9 cellular contexts compared by ENCODE assay signal in the genomic region with DNA sequence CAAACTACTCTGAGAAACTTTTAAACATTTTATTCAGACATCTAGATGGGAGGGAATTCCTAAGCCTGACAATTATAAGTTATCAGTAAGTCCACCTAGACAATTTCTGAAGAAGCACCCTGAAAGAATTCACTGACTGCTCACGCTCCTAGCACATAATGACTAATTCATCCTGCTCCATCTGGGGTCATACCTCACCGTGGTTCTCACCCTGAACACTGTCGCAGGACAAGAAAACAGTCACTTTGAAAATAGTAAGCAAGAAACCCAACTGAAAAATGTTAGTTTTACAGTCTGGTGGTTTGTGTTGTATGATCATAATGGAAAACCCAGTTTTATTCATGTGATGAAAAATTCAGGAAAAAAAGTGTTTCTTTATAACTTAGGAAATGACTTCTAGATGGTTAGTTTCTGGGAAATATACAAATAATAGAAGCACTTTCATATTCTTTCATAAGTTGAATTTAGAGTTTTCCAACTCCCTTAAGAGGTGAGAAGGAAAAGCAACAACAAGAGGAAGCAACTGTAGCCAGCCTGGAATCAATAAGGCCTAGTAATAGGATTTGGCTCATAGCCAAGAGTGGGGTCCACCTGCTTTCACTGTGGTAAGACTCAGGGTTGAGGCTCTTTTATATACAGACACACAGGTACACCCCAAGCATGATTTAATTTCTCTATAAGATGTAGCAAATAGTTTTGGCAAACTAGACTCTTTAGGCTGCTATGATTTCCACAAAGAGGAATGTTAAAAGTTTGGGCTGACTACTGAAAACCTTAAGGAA.
DNase-seq lines count a peak whose midpoint lies in the region; ATAC-seq, FAIRE-seq and TF ChIP-seq lines count a peak whose summit lies in the region.
"Had no signal": no experiment of that assay in that cellular context is flagged by ENCODE, and none has a peak within 500 bp of the region (broad histone marks: within the 10 kb centered on the region; RNA-seq: fewer than 3 reads in every experiment).

No MANE protein-coding gene starts in this region.

- intact Hi-C loops in heart left ventricle (cut with DNase I), result loop anchor here in 1 of 10 donors (5.0 kb wide), 1 partner anchor 34 kb away; no protein-coding TSS in a partner anchor

- TF ChIP-seq CTCF in DOHH2 (IDR thresholded peaks at IDR 0.05; ENCODE audit: low read depth, low read length, poor library complexity, severe bottlenecking) (no peak), Loucy (conservative IDR thresholded peaks at IDR 0.05; ENCODE audit: low read length) (no peak), bronchial epithelial cell (IDR thresholded peaks at IDR 0.05; ENCODE audit: insufficient read depth, low read length, severe bottlenecking) (no peak), heart left ventricle (IDR thresholded peaks at IDR 0.05) (no peak)

- H4K20me1 ChIP-seq in DOHH2 (ENCODE audit: control insufficient read depth, insufficient read depth, low read depth, low read length) (no peaks in the 10 kb centered on the region), Loucy (ENCODE audit: insufficient read depth, low read length, poor library complexity, severe bottlenecking) (peaks cover 13% of the 10 kb centered on the region)

- H3K4me1 ChIP-seq in DOHH2 (ENCODE audit: control insufficient read depth, low read length), result peaks cover 98% of the 10 kb centered on the region
- peaks cover 76% of the 10 kb centered on the region for H3K4me1 ChIP-seq in Loucy (ENCODE audit: insufficient read depth, low read length, poor library complexity, severe bottlenecking)
- peaks cover 3 to 99% (median 53%) of the 10 kb centered on the region in 12 donors for H3K4me1 ChIP-seq in heart left ventricle

- no peak overlapping the region for H3K9ac ChIP-seq in Loucy (ENCODE audit: low read depth, low read length, poor library complexity, severe bottlenecking)

- FAIRE-seq in bronchial epithelial cell (lab: Jason Lieb, UNC), result no peak
- FAIRE-seq: H1 had no signal

- peak overlapping the region; percentile 23 for H3K4me2 ChIP-seq in DOHH2 (ENCODE audit: low read length)
- H3K4me2 ChIP-seq in Loucy (ENCODE audit: low read depth, low read length, poor library complexity, severe bottlenecking), result peak overlapping the region; percentile 1

- H2AFZ ChIP-seq in Loucy (ENCODE audit: low read length), result no peak overlapping the region

- H3F3A ChIP-seq in DOHH2 (ENCODE audit: control insufficient read depth, insufficient read depth) (no peaks in the 10 kb centered on the region; the same call in 1 of the 2 replicates), Loucy (ENCODE audit: low read depth) (no peaks in the 10 kb centered on the region)

- DNase-seq in bronchial epithelial cell (ENCODE audit: low read depth), result peak; percentile 65
- no peak for DNase-seq in GDM1 (lab: John Stamatoyannopoulos, UW)
- DNase-seq in NCI-H1436 (lab: John Stamatoyannopoulos, UW), result no peak
- no peak for DNase-seq in MG63
- no peak for DNase-seq in heart left ventricle

- H3K27me3 ChIP-seq in DOHH2 (ENCODE audit: control insufficient read depth, low read length), result no peaks in the 10 kb centered on the region
- H3K27me3 ChIP-seq in Loucy (ENCODE audit: insufficient read depth, low read length, poor library complexity, severe bottlenecking), result no peaks in the 10 kb centered on the region
- H3K27me3 ChIP-seq in bronchial epithelial cell (ENCODE audit: control insufficient read depth, insufficient read depth, low read length), result no peaks in the 10 kb centered on the region
- no peaks in the 10 kb centered on the region for H3K27me3 ChIP-seq in MG63
- no peaks in the 10 kb centered on the region for H3K27me3 ChIP-seq in heart left ventricle

- 42 to 81% (median 65%) methylated on average over 3 of the region's 3 CpGs for WGBS in heart left ventricle, 4 donors

- no peak for TF ChIP-seq POLR2A in heart left ventricle (IDR thresholded peaks at IDR 0.05)

- ATAC-seq in GM21381 (IDR thresholded peaks at IDR 0.05; ENCODE audit: unreplicated experiment), result peak; percentile 43
- ATAC-seq in heart left ventricle, result no peak

- H3K36me3 ChIP-seq in DOHH2 (ENCODE audit: control insufficient read depth, low read length) (0 out of 2 replicates have a peak, but pooled peaks cover 3% of the 10 kb centered on the region), Loucy (ENCODE audit: insufficient read depth, low read length) (no peaks in the 10 kb centered on the region), bronchial epithelial cell (ENCODE audit: control insufficient read depth, insufficient read depth, low read length) (no peaks in the 10 kb centered on the region), MG63 (no peaks in the 10 kb centered on the region), heart left ventricle (no peaks in the 10 kb centered on the region)

- H3K9me3 ChIP-seq in DOHH2 (ENCODE audit: control insufficient read depth, insufficient read depth, low read length) (no peaks in the 10 kb centered on the region), Loucy (ENCODE audit: insufficient read depth, low read depth, low read length) (no peaks in the 10 kb centered on the region), MG63 (no peaks in the 10 kb centered on the region), heart left ventricle (no peaks in the 10 kb centered on the region)

- H3K79me2 ChIP-seq in DOHH2 (ENCODE audit: control insufficient read depth, low read length) (peaks cover 60% of the 10 kb centered on the region), Loucy (ENCODE audit: insufficient read depth, low read length) (peaks cover 93% of the 10 kb centered on the region)

- no peak overlapping the region for H3K27ac ChIP-seq in DOHH2 (ENCODE audit: low read depth, low read length)
- H3K27ac ChIP-seq in heart left ventricle, result peak overlapping the region in 3 of 12 donors; percentile 3 to 20 (median 9)

- H3K4me3 ChIP-seq in DOHH2 (ENCODE audit: low read length) (no peak overlapping the region), Loucy (ENCODE audit: low read length, poor library complexity, severe bottlenecking) (no peak overlapping the region), bronchial epithelial cell (ENCODE audit: low read depth, low read length) (no peak overlapping the region), MG63 (no peak overlapping the region), heart left ventricle (no peak overlapping the region)

- no peaks in the 10 kb centered on the region for H3K9me2 ChIP-seq in DOHH2 (replicated peaks; ENCODE audit: control insufficient read depth, low read length)
- H3K9me2 ChIP-seq in Loucy (replicated peaks; ENCODE audit: low read depth, low read length), result no peaks in the 10 kb centered on the region
